1 cellular context compared by ENCODE assay signal in genomic region chr12:26768611-26769603, GRCh38.
A peak's percentile ranks its signal among the peaks of the same experiment; 100 is the strongest.
TF ChIP-seq lines count a peak whose summit lies in the region.

No MANE protein-coding gene starts in this region.

TF ChIP-seq in HepG2, 621 proteins besides CTCF, POLR2A, EP300 and RAD21 (continued from another document and continues in another):
- TF ChIP-seq PATZ1 (CRISPR knock-in tag; IDR thresholded peaks at IDR 0.05) (peak; percentile 85), NFE2L1 (CRISPR knock-in tag; IDR thresholded peaks at IDR 0.05; ENCODE audit: borderline replicate concordance) (no peak), ZNF710 (CRISPR knock-in tag; IDR thresholded peaks at IDR 0.05; ENCODE audit: borderline replicate concordance) (peak; percentile 93), ARHGAP35 (CRISPR knock-in tag; IDR thresholded peaks at IDR 0.05; ENCODE audit: borderline replicate concordance) (no peak), NR3C1 (CRISPR knock-in tag; IDR thresholded peaks at IDR 0.05) (no peak), ZNF761 (CRISPR knock-in tag; conservative IDR thresholded peaks at IDR 0.05) (0 out of 2 replicates have a peak, but pooled peaks have one; percentile 65), CENPX (CRISPR knock-in tag; IDR thresholded peaks at IDR 0.05) (no peak), NR2C2 (CRISPR knock-in tag; IDR thresholded peaks at IDR 0.05; ENCODE audit: borderline replicate concordance) (peak; percentile 66; the same call in 1 of the 2 replicates), KLF6 (CRISPR knock-in tag; IDR thresholded peaks at IDR 0.05) (peak; percentile 95), AGO2 (optimal IDR thresholded peaks at IDR 0.05; ENCODE audit: low read depth, low read length) (no peak), FOXC1 (CRISPR knock-in tag; IDR thresholded peaks at IDR 0.05; ENCODE audit: borderline replicate concordance) (no peak), HNRNPK (IDR thresholded peaks at IDR 0.05; ENCODE audit: low read depth, low read length, poor library complexity, severe bottlenecking) (no peak), ZUFSP (CRISPR knock-in tag; IDR thresholded peaks at IDR 0.05; ENCODE audit: borderline replicate concordance) (no peak), GATA4 (IDR thresholded peaks at IDR 0.05; ENCODE audit: borderline replicate concordance, low read depth) (peak; percentile 99), ZNF709 (CRISPR knock-in tag; IDR thresholded peaks at IDR 0.05) (no peak; the same call in 1 of the 2 replicates)
- TF ChIP-seq, protein P1, sequence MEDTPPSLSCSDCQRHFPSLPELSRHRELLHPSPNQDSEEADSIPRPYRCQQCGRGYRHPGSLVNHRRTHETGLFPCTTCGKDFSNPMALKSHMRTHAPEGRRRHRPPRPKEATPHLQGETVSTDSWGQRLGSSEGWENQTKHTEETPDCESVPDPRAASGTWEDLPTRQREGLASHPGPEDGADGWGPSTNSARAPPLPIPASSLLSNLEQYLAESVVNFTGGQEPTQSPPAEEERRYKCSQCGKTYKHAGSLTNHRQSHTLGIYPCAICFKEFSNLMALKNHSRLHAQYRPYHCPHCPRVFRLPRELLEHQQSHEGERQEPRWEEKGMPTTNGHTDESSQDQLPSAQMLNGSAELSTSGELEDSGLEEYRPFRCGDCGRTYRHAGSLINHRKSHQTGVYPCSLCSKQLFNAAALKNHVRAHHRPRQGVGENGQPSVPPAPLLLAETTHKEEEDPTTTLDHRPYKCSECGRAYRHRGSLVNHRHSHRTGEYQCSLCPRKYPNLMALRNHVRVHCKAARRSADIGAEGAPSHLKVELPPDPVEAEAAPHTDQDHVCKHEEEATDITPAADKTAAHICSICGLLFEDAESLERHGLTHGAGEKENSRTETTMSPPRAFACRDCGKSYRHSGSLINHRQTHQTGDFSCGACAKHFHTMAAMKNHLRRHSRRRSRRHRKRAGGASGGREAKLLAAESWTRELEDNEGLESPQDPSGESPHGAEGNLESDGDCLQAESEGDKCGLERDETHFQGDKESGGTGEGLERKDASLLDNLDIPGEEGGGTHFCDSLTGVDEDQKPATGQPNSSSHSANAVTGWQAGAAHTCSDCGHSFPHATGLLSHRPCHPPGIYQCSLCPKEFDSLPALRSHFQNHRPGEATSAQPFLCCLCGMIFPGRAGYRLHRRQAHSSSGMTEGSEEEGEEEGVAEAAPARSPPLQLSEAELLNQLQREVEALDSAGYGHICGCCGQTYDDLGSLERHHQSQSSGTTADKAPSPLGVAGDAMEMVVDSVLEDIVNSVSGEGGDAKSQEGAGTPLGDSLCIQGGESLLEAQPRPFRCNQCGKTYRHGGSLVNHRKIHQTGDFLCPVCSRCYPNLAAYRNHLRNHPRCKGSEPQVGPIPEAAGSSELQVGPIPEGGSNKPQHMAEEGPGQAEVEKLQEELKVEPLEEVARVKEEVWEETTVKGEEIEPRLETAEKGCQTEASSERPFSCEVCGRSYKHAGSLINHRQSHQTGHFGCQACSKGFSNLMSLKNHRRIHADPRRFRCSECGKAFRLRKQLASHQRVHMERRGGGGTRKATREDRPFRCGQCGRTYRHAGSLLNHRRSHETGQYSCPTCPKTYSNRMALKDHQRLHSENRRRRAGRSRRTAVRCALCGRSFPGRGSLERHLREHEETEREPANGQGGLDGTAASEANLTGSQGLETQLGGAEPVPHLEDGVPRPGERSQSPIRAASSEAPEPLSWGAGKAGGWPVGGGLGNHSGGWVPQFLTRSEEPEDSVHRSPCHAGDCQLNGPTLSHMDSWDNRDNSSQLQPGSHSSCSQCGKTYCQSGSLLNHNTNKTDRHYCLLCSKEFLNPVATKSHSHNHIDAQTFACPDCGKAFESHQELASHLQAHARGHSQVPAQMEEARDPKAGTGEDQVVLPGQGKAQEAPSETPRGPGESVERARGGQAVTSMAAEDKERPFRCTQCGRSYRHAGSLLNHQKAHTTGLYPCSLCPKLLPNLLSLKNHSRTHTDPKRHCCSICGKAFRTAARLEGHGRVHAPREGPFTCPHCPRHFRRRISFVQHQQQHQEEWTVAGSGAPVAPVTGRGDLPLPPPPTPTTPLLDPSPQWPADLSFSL (CRISPR knock-in tag; IDR thresholded peaks at IDR 0.05) = peak; percentile 89
- TF ChIP-seq, protein P2, sequence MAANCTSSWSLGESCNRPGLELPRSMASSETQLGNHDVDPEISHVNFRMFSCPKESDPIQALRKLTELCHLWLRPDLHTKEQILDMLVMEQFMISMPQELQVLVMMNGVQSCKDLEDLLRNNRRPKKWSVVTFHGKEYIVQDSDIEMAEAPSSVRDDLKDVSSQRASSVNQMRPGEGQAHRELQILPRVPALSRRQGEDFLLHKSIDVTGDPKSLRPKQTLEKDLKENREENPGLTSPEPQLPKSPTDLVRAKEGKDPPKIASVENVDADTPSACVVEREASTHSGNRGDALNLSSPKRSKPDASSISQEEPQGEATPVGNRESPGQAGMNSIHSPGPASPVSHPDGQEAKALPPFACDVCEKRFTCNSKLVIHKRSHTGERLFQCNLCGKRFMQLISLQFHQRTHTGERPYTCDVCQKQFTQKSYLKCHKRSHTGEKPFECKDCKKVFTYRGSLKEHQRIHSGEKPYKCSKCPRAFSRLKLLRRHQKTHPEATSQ (CRISPR knock-in tag; IDR thresholded peaks at IDR 0.05; ENCODE audit: borderline replicate concordance) = peak; percentile 33; the same call in 1 of the 2 replicates
- TF ChIP-seq, protein P3, sequence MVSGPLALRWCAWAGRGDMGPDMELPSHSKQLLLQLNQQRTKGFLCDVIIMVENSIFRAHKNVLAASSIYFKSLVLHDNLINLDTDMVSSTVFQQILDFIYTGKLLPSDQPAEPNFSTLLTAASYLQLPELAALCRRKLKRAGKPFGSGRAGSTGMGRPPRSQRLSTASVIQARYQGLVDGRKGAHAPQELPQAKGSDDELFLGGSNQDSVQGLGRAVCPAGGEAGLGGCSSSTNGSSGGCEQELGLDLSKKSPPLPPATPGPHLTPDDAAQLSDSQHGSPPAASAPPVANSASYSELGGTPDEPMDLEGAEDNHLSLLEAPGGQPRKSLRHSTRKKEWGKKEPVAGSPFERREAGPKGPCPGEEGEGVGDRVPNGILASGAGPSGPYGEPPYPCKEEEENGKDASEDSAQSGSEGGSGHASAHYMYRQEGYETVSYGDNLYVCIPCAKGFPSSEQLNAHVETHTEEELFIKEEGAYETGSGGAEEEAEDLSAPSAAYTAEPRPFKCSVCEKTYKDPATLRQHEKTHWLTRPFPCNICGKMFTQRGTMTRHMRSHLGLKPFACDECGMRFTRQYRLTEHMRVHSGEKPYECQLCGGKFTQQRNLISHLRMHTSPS (CRISPR knock-in tag; IDR thresholded peaks at IDR 0.05; ENCODE audit: low read depth) = peak; percentile 66
- TF ChIP-seq, protein P4, sequence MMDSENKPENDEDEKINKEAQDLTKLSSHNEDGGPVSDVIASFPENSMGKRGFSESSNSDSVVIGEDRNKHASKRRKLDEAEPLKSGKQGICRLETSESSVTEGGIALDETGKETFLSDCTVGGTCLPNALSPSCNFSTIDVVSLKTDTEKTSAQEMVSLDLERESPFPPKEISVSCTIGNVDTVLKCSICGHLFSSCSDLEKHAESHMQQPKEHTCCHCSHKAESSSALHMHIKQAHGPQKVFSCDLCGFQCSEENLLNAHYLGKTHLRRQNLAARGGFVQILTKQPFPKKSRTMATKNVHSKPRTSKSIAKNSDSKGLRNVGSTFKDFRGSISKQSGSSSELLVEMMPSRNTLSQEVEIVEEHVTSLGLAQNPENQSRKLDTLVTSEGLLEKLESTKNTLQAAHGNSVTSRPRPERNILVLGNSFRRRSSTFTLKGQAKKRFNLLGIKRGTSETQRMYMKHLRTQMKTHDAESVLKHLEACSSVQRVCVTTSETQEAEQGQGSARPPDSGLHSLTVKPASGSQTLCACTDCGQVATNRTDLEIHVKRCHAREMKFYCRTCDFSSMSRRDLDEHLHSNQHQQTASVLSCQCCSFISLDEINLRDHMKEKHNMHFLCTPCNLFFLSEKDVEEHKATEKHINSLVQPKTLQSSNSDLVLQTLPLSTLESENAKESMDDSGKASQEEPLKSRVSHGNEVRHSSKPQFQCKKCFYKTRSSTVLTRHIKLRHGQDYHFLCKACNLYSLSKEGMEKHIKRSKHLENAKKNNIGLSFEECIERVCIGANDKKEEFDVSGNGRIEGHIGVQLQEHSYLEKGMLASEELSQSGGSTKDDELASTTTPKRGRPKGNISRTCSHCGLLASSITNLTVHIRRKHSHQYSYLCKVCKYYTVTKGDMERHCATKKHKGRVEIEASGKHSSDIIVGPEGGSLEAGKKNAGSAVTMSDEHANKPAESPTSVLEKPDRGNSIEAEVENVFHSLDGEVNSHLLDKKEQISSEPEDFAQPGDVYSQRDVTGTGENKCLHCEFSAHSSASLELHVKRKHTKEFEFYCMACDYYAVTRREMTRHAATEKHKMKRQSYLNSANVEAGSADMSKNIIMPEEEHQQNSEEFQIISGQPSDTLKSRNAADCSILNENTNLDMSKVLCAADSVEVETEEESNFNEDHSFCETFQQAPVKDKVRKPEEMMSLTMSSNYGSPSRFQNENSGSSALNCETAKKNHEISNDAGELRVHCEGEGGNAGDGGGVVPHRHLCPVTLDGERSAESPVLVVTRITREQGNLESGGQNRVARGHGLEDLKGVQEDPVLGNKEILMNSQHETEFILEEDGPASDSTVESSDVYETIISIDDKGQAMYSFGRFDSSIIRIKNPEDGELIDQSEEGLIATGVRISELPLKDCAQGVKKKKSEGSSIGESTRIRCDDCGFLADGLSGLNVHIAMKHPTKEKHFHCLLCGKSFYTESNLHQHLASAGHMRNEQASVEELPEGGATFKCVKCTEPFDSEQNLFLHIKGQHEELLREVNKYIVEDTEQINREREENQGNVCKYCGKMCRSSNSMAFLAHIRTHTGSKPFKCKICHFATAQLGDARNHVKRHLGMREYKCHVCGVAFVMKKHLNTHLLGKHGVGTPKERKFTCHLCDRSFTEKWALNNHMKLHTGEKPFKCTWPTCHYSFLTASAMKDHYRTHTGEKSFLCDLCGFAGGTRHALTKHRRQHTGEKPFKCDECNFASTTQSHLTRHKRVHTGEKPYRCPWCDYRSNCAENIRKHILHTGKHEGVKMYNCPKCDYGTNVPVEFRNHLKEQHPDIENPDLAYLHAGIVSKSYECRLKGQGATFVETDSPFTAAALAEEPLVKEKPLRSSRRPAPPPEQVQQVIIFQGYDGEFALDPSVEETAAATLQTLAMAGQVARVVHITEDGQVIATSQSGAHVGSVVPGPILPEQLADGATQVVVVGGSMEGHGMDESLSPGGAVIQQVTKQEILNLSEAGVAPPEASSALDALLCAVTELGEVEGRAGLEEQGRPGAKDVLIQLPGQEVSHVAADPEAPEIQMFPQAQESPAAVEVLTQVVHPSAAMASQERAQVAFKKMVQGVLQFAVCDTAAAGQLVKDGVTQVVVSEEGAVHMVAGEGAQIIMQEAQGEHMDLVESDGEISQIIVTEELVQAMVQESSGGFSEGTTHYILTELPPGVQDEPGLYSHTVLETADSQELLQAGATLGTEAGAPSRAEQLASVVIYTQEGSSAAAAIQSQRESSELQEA (CRISPR knock-in tag; IDR thresholded peaks at IDR 0.05; ENCODE audit: not compliant biosample characterization) = no peak
